ENCODE assay signal across 1 cellular context in the genomic region with DNA sequence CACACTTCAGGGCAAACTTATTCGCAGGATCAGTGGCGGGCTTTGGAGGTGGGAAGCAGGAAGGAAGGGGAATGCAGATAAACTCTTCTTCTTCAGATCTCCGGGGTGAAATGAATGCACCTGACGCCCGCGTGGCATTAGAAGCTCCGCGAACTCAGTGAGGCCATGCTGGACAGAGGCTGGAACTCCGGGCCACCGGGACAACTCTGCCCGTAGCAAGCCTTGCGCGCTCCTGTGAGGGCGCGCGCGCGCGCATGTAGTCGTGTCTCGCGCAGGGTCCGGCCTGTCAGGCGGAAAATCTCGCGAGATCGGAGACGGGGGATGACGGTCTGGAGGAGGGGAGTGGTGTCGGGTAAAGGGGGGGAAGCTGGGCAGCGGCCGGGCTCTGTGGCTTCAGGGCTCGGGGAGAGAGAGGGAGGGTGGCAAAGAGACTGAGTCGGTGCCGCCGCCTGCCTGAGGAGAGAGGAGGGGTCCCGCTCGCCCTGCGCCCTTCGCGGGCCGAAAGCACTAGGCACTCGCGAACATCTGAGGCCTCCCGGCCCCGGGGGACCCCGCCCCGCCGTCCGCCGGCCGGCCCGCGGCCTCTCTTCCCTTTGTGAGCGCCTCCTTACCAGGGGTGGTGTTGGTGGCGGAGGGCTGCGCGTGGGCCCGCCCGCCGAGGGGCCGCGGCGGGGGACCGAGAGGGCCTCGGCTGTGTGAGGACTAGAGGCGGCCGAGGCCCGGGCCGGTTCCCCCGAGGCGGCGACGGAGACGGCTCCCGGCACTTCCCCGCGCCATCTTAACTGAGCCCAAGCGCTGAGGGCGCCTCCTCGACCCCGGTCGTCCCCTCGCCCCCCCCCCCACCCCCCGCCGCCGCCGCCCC.
TF ChIP-seq lines count a peak whose summit lies in the region.

A gene (plus strand): TSS at position 370 of the 862 bp plus-strand sequence. CDS start 61,186 bp downstream, outside the sequence.

TF ChIP-seq in HEK293, 187 proteins besides CTCF, POLR2A, EP300 and RAD21 (continued from another document and continues in another):
- TF ChIP-seq, protein P1, sequence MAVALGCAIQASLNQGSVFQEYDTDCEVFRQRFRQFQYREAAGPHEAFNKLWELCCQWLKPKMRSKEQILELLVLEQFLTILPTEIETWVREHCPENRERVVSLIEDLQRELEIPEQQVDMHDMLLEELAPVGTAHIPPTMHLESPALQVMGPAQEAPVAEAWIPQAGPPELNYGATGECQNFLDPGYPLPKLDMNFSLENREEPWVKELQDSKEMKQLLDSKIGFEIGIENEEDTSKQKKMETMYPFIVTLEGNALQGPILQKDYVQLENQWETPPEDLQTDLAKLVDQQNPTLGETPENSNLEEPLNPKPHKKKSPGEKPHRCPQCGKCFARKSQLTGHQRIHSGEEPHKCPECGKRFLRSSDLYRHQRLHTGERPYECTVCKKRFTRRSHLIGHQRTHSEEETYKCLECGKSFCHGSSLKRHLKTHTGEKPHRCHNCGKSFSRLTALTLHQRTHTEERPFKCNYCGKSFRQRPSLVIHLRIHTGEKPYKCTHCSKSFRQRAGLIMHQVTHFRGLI (tag by site-specific recombination; IDR thresholded peaks at IDR 0.05): no peak
- TF ChIP-seq, protein P2, sequence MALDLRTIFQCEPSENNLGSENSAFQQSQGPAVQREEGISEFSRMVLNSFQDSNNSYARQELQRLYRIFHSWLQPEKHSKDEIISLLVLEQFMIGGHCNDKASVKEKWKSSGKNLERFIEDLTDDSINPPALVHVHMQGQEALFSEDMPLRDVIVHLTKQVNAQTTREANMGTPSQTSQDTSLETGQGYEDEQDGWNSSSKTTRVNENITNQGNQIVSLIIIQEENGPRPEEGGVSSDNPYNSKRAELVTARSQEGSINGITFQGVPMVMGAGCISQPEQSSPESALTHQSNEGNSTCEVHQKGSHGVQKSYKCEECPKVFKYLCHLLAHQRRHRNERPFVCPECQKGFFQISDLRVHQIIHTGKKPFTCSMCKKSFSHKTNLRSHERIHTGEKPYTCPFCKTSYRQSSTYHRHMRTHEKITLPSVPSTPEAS (tag by site-specific recombination; IDR thresholded peaks at IDR 0.05): no peak; the same call in 1 of the 2 replicates
- TF ChIP-seq, protein P3, sequence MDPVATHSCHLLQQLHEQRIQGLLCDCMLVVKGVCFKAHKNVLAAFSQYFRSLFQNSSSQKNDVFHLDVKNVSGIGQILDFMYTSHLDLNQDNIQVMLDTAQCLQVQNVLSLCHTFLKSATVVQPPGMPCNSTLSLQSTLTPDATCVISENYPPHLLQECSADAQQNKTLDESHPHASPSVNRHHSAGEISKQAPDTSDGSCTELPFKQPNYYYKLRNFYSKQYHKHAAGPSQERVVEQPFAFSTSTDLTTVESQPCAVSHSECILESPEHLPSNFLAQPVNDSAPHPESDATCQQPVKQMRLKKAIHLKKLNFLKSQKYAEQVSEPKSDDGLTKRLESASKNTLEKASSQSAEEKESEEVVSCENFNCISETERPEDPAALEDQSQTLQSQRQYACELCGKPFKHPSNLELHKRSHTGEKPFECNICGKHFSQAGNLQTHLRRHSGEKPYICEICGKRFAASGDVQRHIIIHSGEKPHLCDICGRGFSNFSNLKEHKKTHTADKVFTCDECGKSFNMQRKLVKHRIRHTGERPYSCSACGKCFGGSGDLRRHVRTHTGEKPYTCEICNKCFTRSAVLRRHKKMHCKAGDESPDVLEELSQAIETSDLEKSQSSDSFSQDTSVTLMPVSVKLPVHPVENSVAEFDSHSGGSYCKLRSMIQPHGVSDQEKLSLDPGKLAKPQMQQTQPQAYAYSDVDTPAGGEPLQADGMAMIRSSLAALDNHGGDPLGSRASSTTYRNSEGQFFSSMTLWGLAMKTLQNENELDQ (tag by site-specific recombination; IDR thresholded peaks at IDR 0.05; ENCODE audit: low read depth): no peak
- TF ChIP-seq ZFP3 (tag by site-specific recombination; IDR thresholded peaks at IDR 0.05; ENCODE audit: low read depth): no peak
- TF ChIP-seq ZNF658 (tag by site-specific recombination; IDR thresholded peaks at IDR 0.05): no peak
- TF ChIP-seq, protein P4, sequence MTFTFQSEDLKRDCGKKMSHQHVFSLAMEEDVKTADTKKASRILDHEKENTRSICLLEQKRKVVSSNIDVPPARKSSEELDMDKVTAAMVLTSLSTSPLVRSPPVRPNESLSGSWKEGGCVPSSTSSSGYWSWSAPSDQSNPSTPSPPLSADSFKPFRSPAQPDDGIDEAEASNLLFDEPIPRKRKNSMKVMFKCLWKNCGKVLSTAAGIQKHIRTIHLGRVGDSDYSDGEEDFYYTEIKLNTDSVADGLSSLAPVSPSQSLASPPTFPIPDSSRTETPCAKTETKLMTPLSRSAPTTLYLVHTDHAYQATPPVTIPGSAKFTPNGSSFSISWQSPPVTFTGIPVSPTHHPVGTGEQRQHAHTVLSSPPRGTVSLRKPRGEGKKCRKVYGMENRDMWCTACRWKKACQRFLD (tag by site-specific recombination; IDR thresholded peaks at IDR 0.05): peak; percentile 92
- TF ChIP-seq RBAK (tag by site-specific recombination; IDR thresholded peaks at IDR 0.05): no peak
- peak; percentile 52; the same call in 1 of the 2 replicates for TF ChIP-seq ZNF146 (tag by site-specific recombination; IDR thresholded peaks at IDR 0.05)
- TF ChIP-seq ZNF529 (tag by site-specific recombination; IDR thresholded peaks at IDR 0.05; ENCODE audit: insufficient replicate concordance): no peak
- no peak for TF ChIP-seq ZNF302 (tag by site-specific recombination; IDR thresholded peaks at IDR 0.05; ENCODE audit: low read depth)
- TF ChIP-seq ZNF404 (tag by site-specific recombination; IDR thresholded peaks at IDR 0.05): no peak
- no peak for TF ChIP-seq ZNF510 (tag by site-specific recombination; IDR thresholded peaks at IDR 0.05; ENCODE audit: insufficient replicate concordance)
- no peak; the same call in 1 of the 2 replicates for TF ChIP-seq BCL11B (tag by site-specific recombination; IDR thresholded peaks at IDR 0.05; ENCODE audit: low read depth)
- peak; percentile 92 for TF ChIP-seq SP7 (tag by site-specific recombination; IDR thresholded peaks at IDR 0.05)
- TF ChIP-seq, protein P5, sequence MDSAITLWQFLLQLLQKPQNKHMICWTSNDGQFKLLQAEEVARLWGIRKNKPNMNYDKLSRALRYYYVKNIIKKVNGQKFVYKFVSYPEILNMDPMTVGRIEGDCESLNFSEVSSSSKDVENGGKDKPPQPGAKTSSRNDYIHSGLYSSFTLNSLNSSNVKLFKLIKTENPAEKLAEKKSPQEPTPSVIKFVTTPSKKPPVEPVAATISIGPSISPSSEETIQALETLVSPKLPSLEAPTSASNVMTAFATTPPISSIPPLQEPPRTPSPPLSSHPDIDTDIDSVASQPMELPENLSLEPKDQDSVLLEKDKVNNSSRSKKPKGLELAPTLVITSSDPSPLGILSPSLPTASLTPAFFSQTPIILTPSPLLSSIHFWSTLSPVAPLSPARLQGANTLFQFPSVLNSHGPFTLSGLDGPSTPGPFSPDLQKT (IDR thresholded peaks at IDR 0.05; ENCODE audit: borderline replicate concordance, low read depth, low read length): no peak
- no peak for TF ChIP-seq ZNF433 (tag by site-specific recombination; IDR thresholded peaks at IDR 0.05; ENCODE audit: low read depth)
- no peak for TF ChIP-seq ZNF654 (tag by site-specific recombination; IDR thresholded peaks at IDR 0.05; ENCODE audit: low read depth)
- TF ChIP-seq, protein P6, sequence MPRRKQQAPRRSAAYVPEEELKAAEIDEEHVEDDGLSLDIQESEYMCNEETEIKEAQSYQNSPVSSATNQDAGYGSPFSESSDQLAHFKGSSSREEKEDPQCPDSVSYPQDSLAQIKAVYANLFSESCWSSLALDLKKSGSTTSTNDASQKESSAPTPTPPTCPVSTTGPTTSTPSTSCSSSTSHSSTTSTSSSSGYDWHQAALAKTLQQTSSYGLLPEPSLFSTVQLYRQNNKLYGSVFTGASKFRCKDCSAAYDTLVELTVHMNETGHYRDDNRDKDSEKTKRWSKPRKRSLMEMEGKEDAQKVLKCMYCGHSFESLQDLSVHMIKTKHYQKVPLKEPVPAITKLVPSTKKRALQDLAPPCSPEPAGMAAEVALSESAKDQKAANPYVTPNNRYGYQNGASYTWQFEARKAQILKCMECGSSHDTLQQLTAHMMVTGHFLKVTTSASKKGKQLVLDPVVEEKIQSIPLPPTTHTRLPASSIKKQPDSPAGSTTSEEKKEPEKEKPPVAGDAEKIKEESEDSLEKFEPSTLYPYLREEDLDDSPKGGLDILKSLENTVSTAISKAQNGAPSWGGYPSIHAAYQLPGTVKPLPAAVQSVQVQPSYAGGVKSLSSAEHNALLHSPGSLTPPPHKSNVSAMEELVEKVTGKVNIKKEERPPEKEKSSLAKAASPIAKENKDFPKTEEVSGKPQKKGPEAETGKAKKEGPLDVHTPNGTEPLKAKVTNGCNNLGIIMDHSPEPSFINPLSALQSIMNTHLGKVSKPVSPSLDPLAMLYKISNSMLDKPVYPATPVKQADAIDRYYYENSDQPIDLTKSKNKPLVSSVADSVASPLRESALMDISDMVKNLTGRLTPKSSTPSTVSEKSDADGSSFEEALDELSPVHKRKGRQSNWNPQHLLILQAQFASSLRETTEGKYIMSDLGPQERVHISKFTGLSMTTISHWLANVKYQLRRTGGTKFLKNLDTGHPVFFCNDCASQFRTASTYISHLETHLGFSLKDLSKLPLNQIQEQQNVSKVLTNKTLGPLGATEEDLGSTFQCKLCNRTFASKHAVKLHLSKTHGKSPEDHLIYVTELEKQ (tag by site-specific recombination; IDR thresholded peaks at IDR 0.05; ENCODE audit: borderline replicate concordance): peak; percentile 59; the same call in 1 of the 2 replicates
- TF ChIP-seq, protein P7, sequence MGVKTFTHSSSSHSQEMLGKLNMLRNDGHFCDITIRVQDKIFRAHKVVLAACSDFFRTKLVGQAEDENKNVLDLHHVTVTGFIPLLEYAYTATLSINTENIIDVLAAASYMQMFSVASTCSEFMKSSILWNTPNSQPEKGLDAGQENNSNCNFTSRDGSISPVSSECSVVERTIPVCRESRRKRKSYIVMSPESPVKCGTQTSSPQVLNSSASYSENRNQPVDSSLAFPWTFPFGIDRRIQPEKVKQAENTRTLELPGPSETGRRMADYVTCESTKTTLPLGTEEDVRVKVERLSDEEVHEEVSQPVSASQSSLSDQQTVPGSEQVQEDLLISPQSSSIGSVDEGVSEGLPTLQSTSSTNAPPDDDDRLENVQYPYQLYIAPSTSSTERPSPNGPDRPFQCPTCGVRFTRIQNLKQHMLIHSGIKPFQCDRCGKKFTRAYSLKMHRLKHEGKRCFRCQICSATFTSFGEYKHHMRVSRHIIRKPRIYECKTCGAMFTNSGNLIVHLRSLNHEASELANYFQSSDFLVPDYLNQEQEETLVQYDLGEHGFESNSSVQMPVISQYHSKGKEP (tag by site-specific recombination; IDR thresholded peaks at IDR 0.05): no peak
- peak; percentile 66 for TF ChIP-seq EGR2 (tag by site-specific recombination; IDR thresholded peaks at IDR 0.05; ENCODE audit: low read depth)
- peak; percentile 46; the same call in 1 of the 2 replicates for TF ChIP-seq MYNN (tag by site-specific recombination; IDR thresholded peaks at IDR 0.05; ENCODE audit: borderline replicate concordance)
- TF ChIP-seq, protein P8, sequence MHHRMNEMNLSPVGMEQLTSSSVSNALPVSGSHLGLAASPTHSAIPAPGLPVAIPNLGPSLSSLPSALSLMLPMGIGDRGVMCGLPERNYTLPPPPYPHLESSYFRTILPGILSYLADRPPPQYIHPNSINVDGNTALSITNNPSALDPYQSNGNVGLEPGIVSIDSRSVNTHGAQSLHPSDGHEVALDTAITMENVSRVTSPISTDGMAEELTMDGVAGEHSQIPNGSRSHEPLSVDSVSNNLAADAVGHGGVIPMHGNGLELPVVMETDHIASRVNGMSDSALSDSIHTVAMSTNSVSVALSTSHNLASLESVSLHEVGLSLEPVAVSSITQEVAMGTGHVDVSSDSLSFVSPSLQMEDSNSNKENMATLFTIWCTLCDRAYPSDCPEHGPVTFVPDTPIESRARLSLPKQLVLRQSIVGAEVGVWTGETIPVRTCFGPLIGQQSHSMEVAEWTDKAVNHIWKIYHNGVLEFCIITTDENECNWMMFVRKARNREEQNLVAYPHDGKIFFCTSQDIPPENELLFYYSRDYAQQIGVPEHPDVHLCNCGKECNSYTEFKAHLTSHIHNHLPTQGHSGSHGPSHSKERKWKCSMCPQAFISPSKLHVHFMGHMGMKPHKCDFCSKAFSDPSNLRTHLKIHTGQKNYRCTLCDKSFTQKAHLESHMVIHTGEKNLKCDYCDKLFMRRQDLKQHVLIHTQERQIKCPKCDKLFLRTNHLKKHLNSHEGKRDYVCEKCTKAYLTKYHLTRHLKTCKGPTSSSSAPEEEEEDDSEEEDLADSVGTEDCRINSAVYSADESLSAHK (tag by site-specific recombination; IDR thresholded peaks at IDR 0.05): peak; percentile 65
- TF ChIP-seq ZNF707 (tag by site-specific recombination; IDR thresholded peaks at IDR 0.05): no peak
- TF ChIP-seq, protein P9, sequence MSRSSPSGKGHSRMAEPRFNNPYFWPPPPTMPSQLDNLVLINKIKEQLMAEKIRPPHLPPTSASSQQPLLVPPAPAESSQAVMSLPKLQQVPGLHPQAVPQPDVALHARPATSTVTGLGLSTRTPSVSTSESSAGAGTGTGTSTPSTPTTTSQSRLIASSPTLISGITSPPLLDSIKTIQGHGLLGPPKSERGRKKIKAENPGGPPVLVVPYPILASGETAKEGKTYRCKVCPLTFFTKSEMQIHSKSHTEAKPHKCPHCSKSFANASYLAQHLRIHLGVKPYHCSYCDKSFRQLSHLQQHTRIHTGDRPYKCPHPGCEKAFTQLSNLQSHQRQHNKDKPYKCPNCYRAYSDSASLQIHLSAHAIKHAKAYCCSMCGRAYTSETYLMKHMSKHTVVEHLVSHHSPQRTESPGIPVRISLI (tag by site-specific recombination; IDR thresholded peaks at IDR 0.05): no peak
- TF ChIP-seq, protein P10, sequence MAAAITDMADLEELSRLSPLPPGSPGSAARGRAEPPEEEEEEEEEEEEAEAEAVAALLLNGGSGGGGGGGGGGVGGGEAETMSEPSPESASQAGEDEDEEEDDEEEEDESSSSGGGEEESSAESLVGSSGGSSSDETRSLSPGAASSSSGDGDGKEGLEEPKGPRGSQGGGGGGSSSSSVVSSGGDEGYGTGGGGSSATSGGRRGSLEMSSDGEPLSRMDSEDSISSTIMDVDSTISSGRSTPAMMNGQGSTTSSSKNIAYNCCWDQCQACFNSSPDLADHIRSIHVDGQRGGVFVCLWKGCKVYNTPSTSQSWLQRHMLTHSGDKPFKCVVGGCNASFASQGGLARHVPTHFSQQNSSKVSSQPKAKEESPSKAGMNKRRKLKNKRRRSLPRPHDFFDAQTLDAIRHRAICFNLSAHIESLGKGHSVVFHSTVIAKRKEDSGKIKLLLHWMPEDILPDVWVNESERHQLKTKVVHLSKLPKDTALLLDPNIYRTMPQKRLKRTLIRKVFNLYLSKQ (tag by site-specific recombination; IDR thresholded peaks at IDR 0.05; ENCODE audit: borderline replicate concordance): peak; percentile 9; the same call in 1 of the 2 replicates
- TF ChIP-seq OVOL3 (tag by site-specific recombination; IDR thresholded peaks at IDR 0.05): 0 out of 2 replicates have a peak, but pooled peaks have one; percentile 46
- TF ChIP-seq ZBTB20 (tag by site-specific recombination; IDR thresholded peaks at IDR 0.05): peak; percentile 77
- TF ChIP-seq ZFP69B (tag by site-specific recombination; IDR thresholded peaks at IDR 0.05): peak; percentile 74
- no peak; the same call in 1 of the 2 replicates for TF ChIP-seq HOXD13 (CRISPR knock-in tag; IDR thresholded peaks at IDR 0.05; ENCODE audit: borderline replicate concordance)
- TF ChIP-seq ZNF394 (tag by site-specific recombination; IDR thresholded peaks at IDR 0.05; ENCODE audit: borderline replicate concordance): no peak; the same call in 1 of the 2 replicates
- TF ChIP-seq KLF9 (tag by site-specific recombination; IDR thresholded peaks at IDR 0.05; ENCODE audit: low read depth): peak; percentile 85
